In the genomic region with DNA sequence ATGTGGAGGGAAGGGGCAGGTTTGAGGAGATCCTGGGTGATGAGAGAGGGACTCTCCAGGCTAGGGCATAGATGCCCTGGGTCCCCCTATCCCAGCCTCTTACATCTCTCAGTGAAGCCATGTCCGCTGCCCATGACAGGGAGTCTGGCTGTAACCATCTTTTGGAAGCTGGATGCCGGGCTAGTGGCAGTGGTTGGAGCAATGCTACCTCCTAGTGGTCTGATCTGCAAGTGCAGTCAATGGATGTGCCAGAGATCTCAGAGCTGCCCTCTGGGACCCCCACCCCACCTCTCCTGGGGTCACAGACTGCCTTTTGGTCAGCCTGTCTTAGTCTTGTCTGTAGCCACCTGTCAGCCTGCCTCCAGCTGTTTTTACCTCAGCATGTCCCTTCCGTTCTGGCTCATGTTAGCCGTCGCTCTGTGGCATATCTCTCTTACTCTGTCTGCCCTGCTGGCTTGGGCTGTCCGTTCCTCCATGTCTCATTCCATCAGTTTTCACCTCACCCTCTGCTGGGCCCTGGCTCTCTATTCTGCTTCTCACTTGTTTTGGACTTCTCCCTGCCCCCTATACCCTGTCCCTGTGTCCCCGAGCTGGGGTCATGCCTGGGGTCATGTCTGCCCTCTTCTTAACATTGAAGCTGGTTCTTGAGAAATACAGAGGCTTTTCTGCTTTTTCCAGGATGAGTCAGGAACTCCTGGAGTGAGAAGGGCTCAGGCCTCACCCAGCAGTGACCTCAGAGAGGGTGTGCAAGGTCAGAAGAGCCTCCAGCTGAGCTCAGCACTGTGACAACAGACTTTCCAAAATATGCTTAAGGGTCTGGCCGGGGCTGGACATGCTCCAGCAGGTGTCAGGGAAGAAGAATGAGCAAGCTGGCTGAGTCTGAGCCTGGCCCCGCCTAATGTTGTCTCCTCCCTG, we compare ENCODE assay signal across 8 cellular contexts. TPM values are rescaled to one million over a fixed set of nuclear protein-coding genes. Genes with fewer than 3 reads are reported as not detected.
DNase-seq lines count a peak whose midpoint lies in the region; ATAC-seq, FAIRE-seq and TF ChIP-seq lines count a peak whose summit lies in the region.

No MANE protein-coding gene starts in this region.

- peak; percentile 76 for TF ChIP-seq EP300 in Ishikawa (IDR thresholded peaks at IDR 0.05; ENCODE audit: borderline replicate concordance)
- no peak for TF ChIP-seq EP300 in upper lobe of left lung (IDR thresholded peaks at IDR 0.05)

- no peaks in the 10 kb centered on the region for H3K4me1 ChIP-seq in upper lobe of left lung

- ATAC-seq in upper lobe of left lung (ENCODE audit: low FRiP score in 2 of 2) (peak; percentile 63 to 85), GM21367 (IDR thresholded peaks at IDR 0.05; ENCODE audit: unreplicated experiment) (no peak)

- DNase-seq in DMS114 treated with DMSO at 0.1 percent for 48 hours (lab: John Stamatoyannopoulos, UW; ENCODE audit: unreplicated experiment) (peak; percentile 12), RCC 7860 (ENCODE audit: low spot score) (peak; percentile 52), foreskin fibroblast (peak; percentile 77 to 89), occipital lobe (lab: John Stamatoyannopoulos, UW) (peak; percentile 65), upper lobe of left lung (peak in 1 of 2 donors; percentile 47)
- DNase-seq in activated effector memory CD4-positive, alpha-beta T cell treated with anti-CD3 and anti-CD28 coated beads, Interleukin-2, amount 50 U/mL, for 16 hours = peak; percentile 78

- peak; percentile 98 for TF ChIP-seq RAD21 in Ishikawa (IDR thresholded peaks at IDR 0.05; ENCODE audit: low read depth)

- H3K9me3 ChIP-seq in upper lobe of left lung = no peaks in the 10 kb centered on the region

- TF ChIP-seq CTCF in foreskin fibroblast (IDR thresholded peaks at IDR 0.05; ENCODE audit: low read depth, low read length) (peak; percentile 94), upper lobe of left lung (IDR thresholded peaks at IDR 0.05) (peak; percentile 73 to 83 (median 81))

- no peaks in the 10 kb centered on the region for H3K36me3 ChIP-seq in upper lobe of left lung

- FAIRE-seq in RCC 7860 (lab: Jason Lieb, UNC) = peak; percentile 34

- TF ChIP-seq POLR2A in upper lobe of left lung (IDR thresholded peaks at IDR 0.05) = no peak

- no peaks in the 10 kb centered on the region for H3K27me3 ChIP-seq in upper lobe of left lung

- 37 to 43% methylated on average over 5 to 9 of the region's 9 CpGs for WGBS in upper lobe of left lung, 2 donors

- no peak overlapping the region for H3K27ac ChIP-seq in upper lobe of left lung

- H3K4me3 ChIP-seq in foreskin fibroblast (ENCODE audit: low read depth in 1 of 2, low read length in 2 of 2) = no peak overlapping the region
- H3K4me3 ChIP-seq in upper lobe of left lung = no peak overlapping the region

TF ChIP-seq in Ishikawa, 13 proteins besides CTCF, POLR2A, EP300 and RAD21:
- TF ChIP-seq YY1 (IDR thresholded peaks at IDR 0.05; ENCODE audit: low read depth) (no peak), TEAD4 (IDR thresholded peaks at IDR 0.05) (no peak), TCF12 (IDR thresholded peaks at IDR 0.05; ENCODE audit: low read depth) (peak; percentile 75), CEBPB (IDR thresholded peaks at IDR 0.05) (peak; percentile 46; the same call in 1 of the 2 replicates), NFIC (IDR thresholded peaks at IDR 0.05) (peak; percentile 62), MAX (IDR thresholded peaks at IDR 0.05) (no peak), CREB1 (IDR thresholded peaks at IDR 0.05; ENCODE audit: low read depth) (no peak), TAF1 (IDR thresholded peaks at IDR 0.05; ENCODE audit: low read depth) (no peak), EGR1 (IDR thresholded peaks at IDR 0.05) (no peak), REST (IDR thresholded peaks at IDR 0.05; ENCODE audit: low read depth) (no peak), USF1 (IDR thresholded peaks at IDR 0.05) (no peak), ZBTB7A (IDR thresholded peaks at IDR 0.05; ENCODE audit: low read depth) (peak; percentile 75; the same call in 1 of the 2 replicates), FOXM1 (IDR thresholded peaks at IDR 0.05; ENCODE audit: borderline replicate concordance, low read depth) (no peak)

RNA-seq across cellular contexts. Expression of gene THY1, which starts 52.0 kb away (rescaled TPM):
- total RNA-seq in occipital lobe (25.4 TPM), upper lobe of left lung (10 to 100 TPM in 2 of 6 donors, 1 to 10 TPM in 2, under 1 TPM in 1, not detected in 1; 0.39 to 30.5 (median 2.7) TPM)
